In the genomic region with DNA sequence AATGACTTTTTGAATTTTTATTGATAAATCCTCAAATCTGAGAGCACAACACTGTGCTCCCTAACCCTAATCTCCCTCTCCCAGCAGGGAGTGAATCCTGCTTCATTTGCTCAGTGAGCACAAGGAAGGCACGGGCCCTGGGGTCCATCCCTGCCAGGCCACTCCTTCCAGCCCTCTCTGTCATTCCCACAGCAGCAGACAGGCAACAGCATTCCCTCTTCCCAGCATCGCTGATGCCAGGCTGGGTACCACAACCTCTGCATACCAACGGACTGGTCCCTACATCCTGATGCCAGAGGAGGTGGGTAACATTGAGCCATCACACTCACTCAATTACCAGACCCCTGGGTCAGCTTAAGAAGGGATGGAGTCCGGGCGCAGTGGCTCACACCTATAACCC, we compare ENCODE assay signal across 35 cellular contexts.
"Had no signal": no experiment of that assay in that cellular context is flagged by ENCODE, and none has a peak within 500 bp of the region (broad histone marks: within the 10 kb centered on the region; RNA-seq: fewer than 3 reads in every experiment).

No MANE protein-coding gene starts in this region.

- H3K36me3 Mint-ChIP-seq: activated CD8-positive, alpha-beta memory T cell treated with anti-CD3 and anti-CD28 coated beads, Interleukin-2, amount 10 ng/mL, durations not matched to agents 7 days and 5 days; activated naive CD4-positive, alpha-beta T cell treated with anti-CD3 and anti-CD28 coated beads, Interleukin-2, amount 50 U/mL, for 72 hours; activated naive CD8-positive, alpha-beta T cell treated with anti-CD3 and anti-CD28 coated beads for 36 hours had no signal

- FAIRE-seq: astrocyte, TTC549 had no signal

- H3K27me3 ChIP-seq: adrenal gland, body of pancreas, brain microvascular endothelial cell, breast epithelium had no signal

- H3K27me3 Mint-ChIP-seq: activated B cell treated with CpG ODN at 0.5 μM for 24 hours; activated CD4-positive, alpha-beta memory T cell treated with anti-CD3 and anti-CD28 coated beads, Interleukin-2, amount 10 ng/mL, durations not matched to agents 7 days and 5 days; activated CD4-positive, alpha-beta T cell treated with anti-CD3 and anti-CD28 coated beads for 36 hours; activated CD4-positive, alpha-beta T cell treated with anti-CD3 and anti-CD28 coated beads, Interleukin-2, amount 10 ng/mL, durations not matched to agents 7 days and 5 days; activated CD8-positive, alpha-beta memory T cell treated with anti-CD3 and anti-CD28 coated beads, Interleukin-2, amount 10 ng/mL, durations not matched to agents 7 days and 5 days; activated naive CD8-positive, alpha-beta T cell treated with anti-CD3 and anti-CD28 coated beads for 36 hours; T-cell had no signal

- DNase-seq: activated B cell treated with CpG ODN at 0.5 μM for 24 hours; activated CD4-positive, alpha-beta memory T cell treated with anti-CD3 and anti-CD28 coated beads, Interleukin-2, amount 10 ng/mL, durations not matched to agents 7 days and 5 days; activated CD4-positive, alpha-beta T cell treated with anti-CD3 and anti-CD28 coated beads for 1 hour; activated CD4-positive, alpha-beta T cell treated with anti-CD3 and anti-CD28 coated beads for 36 hours; activated CD4-positive, alpha-beta T cell treated with anti-CD3 and anti-CD28 coated beads for 48 hours; activated CD4-positive, alpha-beta T cell treated with anti-CD3 and anti-CD28 coated beads, Interleukin-2, amount 10 ng/mL, durations not matched to agents 7 days and 5 days; activated CD4-positive, alpha-beta T cell treated with anti-CD3 and anti-CD28 coated beads, Interleukin-2, amount 50 U/mL, for 48 hours; activated CD8-positive, alpha-beta memory T cell treated with anti-CD3 and anti-CD28 coated beads for 24 hours; activated CD8-positive, alpha-beta memory T cell treated with anti-CD3 and anti-CD28 coated beads, Interleukin-2, amount 10 ng/mL, durations not matched to agents 7 days and 5 days; activated CD8-positive, alpha-beta memory T cell treated with anti-CD3 and anti-CD28 coated beads, Interleukin-2, amount 50 U/mL, for 48 hours; activated CD8-positive, alpha-beta T cell treated with anti-CD3 and anti-CD28 coated beads, Interleukin-2, amount 10 ng/mL, durations not matched to agents 7 days and 5 days; activated effector memory CD4-positive, alpha-beta T cell treated with Interleukin-2 at 50 U/mL for 16 hours; activated gamma-delta T cell; activated naive CD4-positive, alpha-beta T cell treated with anti-CD3 and anti-CD28 coated beads for 36 hours; activated naive CD4-positive, alpha-beta T cell treated with anti-CD3 and anti-CD28 coated beads, Interleukin-2, amount 50 U/mL, for 16 hours; activated naive CD8-positive, alpha-beta T cell treated with anti-CD3 and anti-CD28 coated beads for 36 hours; activated T-cell treated with anti-CD3 and anti-CD28 coated beads, Interleukin-2, amount 50 U/mL, for 1 hour; activated T-cell treated with anti-CD3 and anti-CD28 coated beads, Interleukin-2, amount 50 U/mL, for 48 hours; adrenal gland; amniotic stem cell; aorta; body of pancreas; brain microvascular endothelial cell; central memory CD4-positive, alpha-beta T cell; T-cell; T-helper 2 cell; T-helper 9 cell had no signal

- H3K4me3 Mint-ChIP-seq: activated B cell treated with CpG ODN at 0.5 μM for 24 hours; activated CD4-positive, alpha-beta memory T cell treated with anti-CD3 and anti-CD28 coated beads, Interleukin-2, amount 10 ng/mL, durations not matched to agents 7 days and 5 days; activated CD4-positive, alpha-beta T cell treated with anti-CD3 and anti-CD28 coated beads for 36 hours; activated CD4-positive, alpha-beta T cell treated with anti-CD3 and anti-CD28 coated beads, Interleukin-2, amount 10 ng/mL, durations not matched to agents 7 days and 5 days; activated CD8-positive, alpha-beta memory T cell treated with anti-CD3 and anti-CD28 coated beads, Interleukin-2, amount 10 ng/mL, durations not matched to agents 7 days and 5 days; activated CD8-positive, alpha-beta T cell treated with anti-CD3 and anti-CD28 coated beads, Interleukin-2, amount 10 ng/mL, durations not matched to agents 7 days and 5 days; activated naive CD4-positive, alpha-beta T cell treated with anti-CD3 and anti-CD28 coated beads for 36 hours; activated naive CD8-positive, alpha-beta T cell treated with anti-CD3 and anti-CD28 coated beads for 36 hours; T-cell; T-helper 2 cell treated with Interferon-gamma antibody and Interleukin-4, amounts not matched to agents 5 μg/mL and 100 μg/mL, for 36 hours had no signal

- H3K4me1 ChIP-seq: adrenal gland, breast epithelium had no signal

- H3K36me3 ChIP-seq: adrenal gland, brain microvascular endothelial cell, breast epithelium had no signal

- ATAC-seq: activated CD4-positive, alpha-beta T cell treated with anti-CD3 and anti-CD28 coated beads for 36 hours; activated CD4-positive, CD25-positive, alpha-beta regulatory T cell treated with anti-CD3 and anti-CD28 coated beads, Interleukin-2, amount 50 U/mL, for 24 hours; activated CD8-positive, alpha-beta memory T cell treated with anti-CD3 and anti-CD28 coated beads, Interleukin-2, amount 10 ng/mL, durations not matched to agents 7 days and 5 days; activated CD8-positive, alpha-beta T cell treated with anti-CD3 and anti-CD28 coated beads, Interleukin-2, amount 10 ng/mL, durations not matched to agents 7 days and 5 days; activated naive CD4-positive, alpha-beta T cell treated with anti-CD3 and anti-CD28 coated beads, Interleukin-2, amount 50 U/mL, for 72 hours; body of pancreas; T-cell had no signal

- H3K4me3 ChIP-seq: adrenal gland, body of pancreas, breast epithelium had no signal

- H3K9me3 ChIP-seq: adrenal gland, body of pancreas, breast epithelium had no signal

- H3K27ac ChIP-seq: adrenal gland, body of pancreas, brain microvascular endothelial cell, breast epithelium, VCaP had no signal

- H3K4me1 Mint-ChIP-seq: activated CD4-positive, alpha-beta memory T cell treated with anti-CD3 and anti-CD28 coated beads, Interleukin-2, amount 10 ng/mL, durations not matched to agents 7 days and 5 days; activated CD4-positive, alpha-beta T cell treated with anti-CD3 and anti-CD28 coated beads for 36 hours; activated CD8-positive, alpha-beta memory T cell treated with anti-CD3 and anti-CD28 coated beads, Interleukin-2, amount 10 ng/mL, durations not matched to agents 7 days and 5 days had no signal

- H3K27ac Mint-ChIP-seq: activated B cell treated with CpG ODN at 0.5 μM for 24 hours; activated CD4-positive, alpha-beta memory T cell treated with anti-CD3 and anti-CD28 coated beads, Interleukin-2, amount 10 ng/mL, durations not matched to agents 7 days and 5 days; activated CD4-positive, alpha-beta T cell treated with anti-CD3 and anti-CD28 coated beads for 36 hours; activated CD4-positive, alpha-beta T cell treated with anti-CD3 and anti-CD28 coated beads, Interleukin-2, amount 10 ng/mL, durations not matched to agents 7 days and 5 days; activated CD8-positive, alpha-beta memory T cell treated with anti-CD3 and anti-CD28 coated beads, Interleukin-2, amount 10 ng/mL, durations not matched to agents 7 days and 5 days; activated CD8-positive, alpha-beta T cell treated with anti-CD3 and anti-CD28 coated beads, Interleukin-2, amount 10 ng/mL, durations not matched to agents 7 days and 5 days; activated naive CD4-positive, alpha-beta T cell treated with anti-CD3 and anti-CD28 coated beads for 36 hours; activated naive CD8-positive, alpha-beta T cell treated with anti-CD3 and anti-CD28 coated beads for 36 hours; activated T-helper 2 cell treated with anti-CD3 and anti-CD28 coated beads, Interferon-gamma antibody, Interleukin-2, Interleukin-4, amounts not matched to agents 10 μg/mL and 5 μg/mL and 100 μg/mL, durations not matched to agents 14 hours and 24 hours and 36 hours; T-cell; T-helper 2 cell treated with Interferon-gamma antibody and Interleukin-4, amounts not matched to agents 5 μg/mL and 100 μg/mL, for 36 hours had no signal

- H3K9me3 Mint-ChIP-seq: activated B cell treated with CpG ODN at 0.5 μM for 24 hours; activated CD4-positive, alpha-beta memory T cell treated with anti-CD3 and anti-CD28 coated beads, Interleukin-2, amount 10 ng/mL, durations not matched to agents 7 days and 5 days; activated CD4-positive, alpha-beta T cell treated with anti-CD3 and anti-CD28 coated beads, Interleukin-2, amount 10 ng/mL, durations not matched to agents 7 days and 5 days; activated naive CD4-positive, alpha-beta T cell treated with anti-CD3 and anti-CD28 coated beads for 36 hours; activated naive CD4-positive, alpha-beta T cell treated with anti-CD3 and anti-CD28 coated beads, Interleukin-2, amount 50 U/mL, for 72 hours; activated naive CD8-positive, alpha-beta T cell treated with anti-CD3 and anti-CD28 coated beads for 36 hours; activated T-helper 2 cell treated with anti-CD3 and anti-CD28 coated beads, Interferon-gamma antibody, Interleukin-2, Interleukin-4, amounts not matched to agents 10 μg/mL and 5 μg/mL and 100 μg/mL, durations not matched to agents 14 hours and 24 hours and 36 hours; T-cell; T-helper 2 cell treated with Interferon-gamma antibody and Interleukin-4, amounts not matched to agents 5 μg/mL and 100 μg/mL, for 36 hours had no signal
